Comparison of ENCODE assay signal across 8 cellular contexts in the genomic region with DNA sequence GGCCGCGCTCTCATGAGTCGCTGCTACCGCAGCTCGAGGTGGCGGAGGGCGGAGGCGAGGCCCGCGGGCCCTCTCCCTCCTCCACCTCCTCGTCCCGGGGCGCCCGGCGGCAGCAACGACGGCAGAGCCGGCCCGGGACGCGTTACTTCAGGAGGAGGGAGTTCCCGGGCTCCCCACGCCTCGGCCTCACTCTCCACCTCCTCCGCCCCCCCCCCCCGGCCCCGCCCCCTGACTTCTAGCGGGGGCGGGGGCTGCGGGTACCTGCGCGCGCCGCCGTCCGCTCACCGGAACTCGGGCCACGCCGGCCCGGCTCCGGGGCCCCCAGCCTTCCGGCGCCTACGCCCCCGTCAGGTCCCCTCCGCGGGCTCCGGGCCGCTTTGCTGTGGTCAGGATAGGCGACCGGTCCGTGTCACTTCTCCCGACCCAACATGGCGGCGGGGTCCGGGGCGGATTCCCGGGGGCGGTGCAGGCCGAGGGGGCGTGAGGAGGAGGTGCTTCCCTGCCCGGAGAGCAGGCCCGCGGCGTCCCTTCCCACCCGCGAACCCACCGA. TPM values are rescaled to one million over a fixed set of nuclear protein-coding genes. Genes with fewer than 3 reads are reported as not detected.
DNase-seq lines count a peak whose midpoint lies in the region; ATAC-seq and TF ChIP-seq lines count a peak whose summit lies in the region.

A gene (minus strand): TSS at position 120 of the 550 bp plus-strand sequence. CDS start 55,415 bp downstream, outside the sequence.

- H3K9ac ChIP-seq in BLaER1: peak within 1 kb of the TSS; percentile 96
- H3K9ac ChIP-seq in OCI-LY3 (ENCODE audit: low read length): peak within 1 kb of the TSS; percentile 83

- H3K36me3 ChIP-seq in BLaER1 (no peaks in the 10 kb centered on the region), OCI-LY3 (replicated peaks; ENCODE audit: low read depth, low read length) (no peaks in the 10 kb centered on the region), esophagus muscularis mucosa (no peaks in the 10 kb centered on the region)

- peak within 1 kb of the TSS; percentile 95 to 97 for H3K4me3 Mint-ChIP-seq in activated T-cell treated with anti-CD3 and anti-CD28 coated beads, Interleukin-2, amount 50 U/mL, for 72 hours
- peak within 1 kb of the TSS; percentile 89 to 99 (median 95) for H3K4me3 Mint-ChIP-seq in naive thymus-derived CD8-positive, alpha-beta T cell
- H3K4me3 Mint-ChIP-seq in stimulated activated naive B cell treated with anti-CD40 and anti-IgM and Interleukin-4, amounts not matched to agents 10 μg/mL and 1 μg/mL and 100 μg/mL, for 72 hours: peak within 1 kb of the TSS; percentile 83 to 87

- intact Hi-C loops in esophagus muscularis mucosa (cut with DNase I): no loop called here

- WGBS in esophagus muscularis mucosa: no CpG with 5 or more reads among the region's 69 CpGs

- peak within 1 kb of the TSS; percentile 98 for H3K27ac Mint-ChIP-seq in activated T-cell treated with anti-CD3 and anti-CD28 coated beads, Interleukin-2, amount 50 U/mL, for 72 hours
- H3K27ac Mint-ChIP-seq in naive thymus-derived CD8-positive, alpha-beta T cell: peak within 1 kb of the TSS; percentile 96 to 100 (median 98)
- H3K27ac Mint-ChIP-seq in stimulated activated naive B cell treated with anti-CD40 and anti-IgM and Interleukin-4, amounts not matched to agents 10 μg/mL and 1 μg/mL and 100 μg/mL, for 72 hours: peak within 1 kb of the TSS; percentile 94

- H3K4me3 ChIP-seq in BLaER1 (peak within 1 kb of the TSS; percentile 91), OCI-LY3 (ENCODE audit: low read length) (peak within 1 kb of the TSS; percentile 95), esophagus muscularis mucosa (peak within 1 kb of the TSS; percentile 73 to 97 (median 94))

- H3K4me2 ChIP-seq in BLaER1: peak within 1 kb of the TSS; percentile 81
- H3K4me2 ChIP-seq in OCI-LY3 (ENCODE audit: low read length): peak within 1 kb of the TSS; percentile 85

- H3K79me2 ChIP-seq in OCI-LY3 (ENCODE audit: low read length): peaks cover 14% of the 10 kb centered on the region; the same call in 1 of the 2 replicates

- no peak for TF ChIP-seq EP300 in esophagus muscularis mucosa (IDR thresholded peaks at IDR 0.05)

- peak within 1 kb of the TSS; percentile 95 for H3K27ac ChIP-seq in BLaER1
- H3K27ac ChIP-seq in OCI-LY3 (ENCODE audit: low read length): peak within 1 kb of the TSS; percentile 46
- H3K27ac ChIP-seq in esophagus muscularis mucosa (replicated peaks in 1 of 4): peak within 1 kb of the TSS; percentile 93 to 96 (median 94)

- H2AFZ ChIP-seq in OCI-LY3 (ENCODE audit: low read depth, low read length): peak within 1 kb of the TSS; percentile 75

- H3K27me3 ChIP-seq in BLaER1: no peaks in the 10 kb centered on the region
- peaks cover 31% of the 10 kb centered on the region for H3K27me3 ChIP-seq in OCI-LY3 (ENCODE audit: low read depth, low read length)
- no peaks in the 10 kb centered on the region for H3K27me3 ChIP-seq in esophagus muscularis mucosa

- no peaks in the 10 kb centered on the region for H3K27me3 Mint-ChIP-seq in activated T-cell treated with anti-CD3 and anti-CD28 coated beads, Interleukin-2, amount 50 U/mL, for 72 hours (ENCODE audit: low read depth)
- peaks cover 0 to 3% (median 0%) of the 10 kb centered on the region in 5 donors for H3K27me3 Mint-ChIP-seq in naive thymus-derived CD8-positive, alpha-beta T cell
- peaks cover 58 to 66% of the 10 kb centered on the region in 2 donors for H3K27me3 Mint-ChIP-seq in stimulated activated naive B cell treated with anti-CD40 and anti-IgM and Interleukin-4, amounts not matched to agents 10 μg/mL and 1 μg/mL and 100 μg/mL, for 72 hours

- no peak for TF ChIP-seq CTCF in OCI-LY3 (IDR thresholded peaks at IDR 0.05; ENCODE audit: low read depth, low read length)
- TF ChIP-seq CTCF in esophagus muscularis mucosa (IDR thresholded peaks at IDR 0.05): no peak

- no peaks in the 10 kb centered on the region for H3K9me3 Mint-ChIP-seq in activated T-cell treated with anti-CD3 and anti-CD28 coated beads, Interleukin-2, amount 50 U/mL, for 72 hours
- H3K9me3 Mint-ChIP-seq in naive thymus-derived CD8-positive, alpha-beta T cell: no peaks in the 10 kb centered on the region
- peaks cover 4 to 6% of the 10 kb centered on the region in 2 donors for H3K9me3 Mint-ChIP-seq in stimulated activated naive B cell treated with anti-CD40 and anti-IgM and Interleukin-4, amounts not matched to agents 10 μg/mL and 1 μg/mL and 100 μg/mL, for 72 hours

- peak; percentile 84 to 87 for DNase-seq in activated T-cell treated with anti-CD3 and anti-CD28 coated beads, Interleukin-2, amount 50 U/mL, for 72 hours
- DNase-seq in esophagus muscularis mucosa (ENCODE audit: extremely low spot score): no peak
- DNase-seq in naive thymus-derived CD8-positive, alpha-beta T cell: peak; percentile 61 to 93 (median 82)
- peak; percentile 24 for DNase-seq in stimulated activated naive B cell treated with anti-CD40 and anti-IgM and Interleukin-4, amounts not matched to agents 10 μg/mL and 1 μg/mL and 100 μg/mL, for 72 hours

- POLR2A ChIA-PET in naive thymus-derived CD8-positive, alpha-beta T cell (lab: Charles Lee): interaction anchor here (0.6 to 5.1 kb wide), 7 partner anchors 9 to 101 kb away, joined by 3 to 42 read pairs (median 4); a partner anchor contains a TSS

- peaks cover 39% of the 10 kb centered on the region for H4K20me1 ChIP-seq in BLaER1
- H4K20me1 ChIP-seq in OCI-LY3 (ENCODE audit: insufficient read depth, low read length): peaks cover 31% of the 10 kb centered on the region

- peak; percentile 57 for ATAC-seq in GM19023 (IDR thresholded peaks at IDR 0.05; ENCODE audit: unreplicated experiment)
- ATAC-seq in HG03196 (IDR thresholded peaks at IDR 0.05; ENCODE audit: unreplicated experiment): peak; percentile 47
- ATAC-seq in activated T-cell treated with anti-CD3 and anti-CD28 coated beads, Interleukin-2, amount 50 U/mL, for 72 hours (replicated peaks in 1 of 2): peak; percentile 74 to 76
- peak; percentile 67 to 71 for ATAC-seq in naive thymus-derived CD8-positive, alpha-beta T cell
- ATAC-seq in stimulated activated naive B cell treated with anti-CD40 and anti-IgM and Interleukin-4, amounts not matched to agents 10 μg/mL and 1 μg/mL and 100 μg/mL, for 72 hours (replicated peaks): peak; percentile 49 to 61

- H3K4me1 Mint-ChIP-seq in activated T-cell treated with anti-CD3 and anti-CD28 coated beads, Interleukin-2, amount 50 U/mL, for 72 hours (ENCODE audit: low read depth): peaks cover 73% of the 10 kb centered on the region
- H3K4me1 Mint-ChIP-seq in naive thymus-derived CD8-positive, alpha-beta T cell: peaks cover 35 to 76% (median 72%) of the 10 kb centered on the region in 4 donors
- peaks cover 14 to 26% of the 10 kb centered on the region in 2 donors for H3K4me1 Mint-ChIP-seq in stimulated activated naive B cell treated with anti-CD40 and anti-IgM and Interleukin-4, amounts not matched to agents 10 μg/mL and 1 μg/mL and 100 μg/mL, for 72 hours

- peaks cover 7% of the 10 kb centered on the region in 2 donors for H3K36me3 Mint-ChIP-seq in activated T-cell treated with anti-CD3 and anti-CD28 coated beads, Interleukin-2, amount 50 U/mL, for 72 hours (ENCODE audit: insufficient read depth in 2 of 2)
- H3K36me3 Mint-ChIP-seq in naive thymus-derived CD8-positive, alpha-beta T cell: peaks cover 0 to 4% (median 0%) of the 10 kb centered on the region in 3 donors
- peaks cover 5 to 8% of the 10 kb centered on the region in 2 donors for H3K36me3 Mint-ChIP-seq in stimulated activated naive B cell treated with anti-CD40 and anti-IgM and Interleukin-4, amounts not matched to agents 10 μg/mL and 1 μg/mL and 100 μg/mL, for 72 hours

- peaks cover 54% of the 10 kb centered on the region for H3K4me1 ChIP-seq in BLaER1
- peaks cover 21% of the 10 kb centered on the region for H3K4me1 ChIP-seq in OCI-LY3 (ENCODE audit: low read length)
- peaks cover 24 to 44% (median 39%) of the 10 kb centered on the region in 4 donors for H3K4me1 ChIP-seq in esophagus muscularis mucosa

- no peak for TF ChIP-seq POLR2A in esophagus muscularis mucosa (IDR thresholded peaks at IDR 0.05; ENCODE audit: low read depth)

- H3K9me3 ChIP-seq in BLaER1 (no peaks in the 10 kb centered on the region), OCI-LY3 (ENCODE audit: insufficient read depth, low read length) (no peaks in the 10 kb centered on the region), esophagus muscularis mucosa (no peaks in the 10 kb centered on the region)

RNA-seq across cellular contexts. Expression of the gene that starts here (rescaled TPM):
- 10 to 100 TPM; 15.3 to 22.5 TPM for total RNA-seq in activated T-cell treated with anti-CD3 and anti-CD28 coated beads, Interleukin-2, amount 50 U/mL, for 72 hours
- total RNA-seq in esophagus muscularis mucosa: 100 to 1,000 TPM in 3 of 4 donors, 10 to 100 TPM in 1; 94.6 to 143 (median 116) TPM
- total RNA-seq in naive thymus-derived CD8-positive, alpha-beta T cell: 10 to 100 TPM; 13.8 to 17.9 TPM
- 1 to 10 TPM in 2 of 3 donors, under 1 TPM in 1; 0.68 to 3.3 (median 2.9) TPM for polyA plus RNA-seq in naive thymus-derived CD8-positive, alpha-beta T cell

Comparison
In these comparisons a context has a peak if more than half of its experiments do, and no peak if none do; other contexts are left out.
1. RNA of the gene that starts here (total RNA-seq): 94.6 to 143 TPM in esophagus muscularis mucosa; 15.3 to 22.5 TPM in activated T-cell treated with anti-CD3 and anti-CD28 coated beads, Interleukin-2, amount 50 U/mL, for 72 hours and 13.8 to 17.9 TPM in naive thymus-derived CD8-positive, alpha-beta T cell; every median in the first group is over 4 times any median in the second.
2. Peak in every context shown above with its lines, with median percentiles within 50 percentile points of each other: H3K27ac ChIP-seq, H3K4me3 ChIP-seq, ATAC-seq, H3K27ac Mint-ChIP-seq and H3K4me3 Mint-ChIP-seq.